Comparison of ENCODE assay signal across 8 cellular contexts in genomic region chr2:151766421-151767153, GRCh38.
DNase-seq lines count a peak whose midpoint lies in the region; ATAC-seq and TF ChIP-seq lines count a peak whose summit lies in the region.

No MANE protein-coding gene starts in this region.

- peak; percentile 63 for ATAC-seq in GM18502 (IDR thresholded peaks at IDR 0.05; ENCODE audit: poor library complexity, unreplicated experiment)
- peak; percentile 50 for ATAC-seq in HG03439 (IDR thresholded peaks at IDR 0.05; ENCODE audit: unreplicated experiment)

- peak; percentile 45 for DNase-seq in GM20000 (ENCODE audit: low spot score)
- DNase-seq in germinal center (ENCODE audit: low spot score), result peak; percentile 28
- no peak for DNase-seq in NCI-H2171 (lab: John Stamatoyannopoulos, UW)
- no peak for DNase-seq in NCI-H748 treated with DMSO at 0.1 percent for 48 hours (lab: John Stamatoyannopoulos, UW)
- no peak for DNase-seq in kidney glomerular epithelial cell (lab: John Stamatoyannopoulos, UW)
- no peak for DNase-seq in C1 segment of cervical spinal cord (lab: John Stamatoyannopoulos, UW)

- TF ChIP-seq CTCF in GM20000 (IDR thresholded peaks at IDR 0.05; ENCODE audit: extremely low read depth, missing control alignments), result no peak

Comparison
In these comparisons a context has a peak if more than half of its experiments do, and no peak if none do; other contexts are left out.
1. DNase-seq: peak in GM20000 (single experiment) and germinal center (single experiment); none in NCI-H2171 (single experiment), NCI-H748 treated with DMSO at 0.1 percent for 48 hours (single experiment), kidney glomerular epithelial cell (single experiment) and C1 segment of cervical spinal cord (0 of 14).